Comparison of ENCODE assay signal across 15 cellular contexts in the genomic region with DNA sequence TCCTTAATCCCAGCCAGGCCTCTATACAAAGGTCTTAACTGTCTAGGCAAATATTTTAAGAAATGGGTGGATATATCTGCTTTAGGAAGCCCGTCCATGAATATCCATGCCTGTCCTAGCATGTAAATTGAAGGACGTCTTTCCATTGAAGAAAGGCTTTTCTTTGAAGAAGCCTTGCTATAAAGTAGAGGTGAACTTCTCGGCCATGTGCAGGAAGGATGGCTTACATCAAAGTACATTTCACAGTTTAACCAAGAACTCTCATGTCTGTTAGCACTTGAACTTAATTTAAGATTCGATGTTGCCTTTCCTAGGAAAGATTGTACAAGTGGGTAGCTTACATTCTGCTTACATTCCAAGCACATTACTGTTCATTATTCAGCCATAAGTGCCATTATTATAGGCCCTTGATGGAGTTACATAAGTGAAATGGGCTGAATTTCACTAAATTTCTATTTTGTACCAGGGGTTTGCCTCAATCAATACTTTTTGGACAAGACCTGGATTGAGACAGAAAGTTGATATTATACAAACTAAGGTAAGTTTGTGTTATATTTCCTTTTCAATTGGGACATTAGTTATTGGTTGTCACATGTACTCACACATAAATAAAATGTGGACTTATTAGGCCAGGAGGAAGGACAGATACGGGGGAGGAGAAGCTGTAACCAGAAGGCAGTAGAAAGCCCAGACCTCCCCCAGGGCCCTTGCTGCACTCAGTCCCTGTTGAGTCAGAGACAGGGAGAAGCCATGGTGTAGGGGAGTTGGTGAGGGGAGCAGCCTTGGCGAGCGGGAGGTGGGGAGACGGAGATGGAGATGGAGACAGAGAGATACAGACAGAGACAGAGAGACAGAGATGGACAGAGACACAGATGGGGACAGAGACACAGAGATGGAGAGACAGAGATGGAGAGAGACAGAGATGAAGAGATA.
DNase-seq lines count a peak whose midpoint lies in the region; ATAC-seq and TF ChIP-seq lines count a peak whose summit lies in the region.
"Had no signal": no experiment of that assay in that cellular context is flagged by ENCODE, and none has a peak within 500 bp of the region (broad histone marks: within the 10 kb centered on the region; RNA-seq: fewer than 3 reads in every experiment).

No MANE protein-coding gene starts in this region.

- peak overlapping the region in 1 of 2 donors; percentile 40 for H3K27ac Mint-ChIP-seq in activated naive CD4-positive, alpha-beta T cell treated with anti-CD3 and anti-CD28 coated beads, Interleukin-2, amount 50 U/mL, for 72 hours
- H3K27ac Mint-ChIP-seq: activated CD4-positive, alpha-beta T cell treated with anti-CD3 and anti-CD28 coated beads, Interleukin-2, amount 10 ng/mL, durations not matched to agents 24 days and 14 days had no signal

- H3K4me3 ChIP-seq in body of pancreas (no peak overlapping the region), upper lobe of left lung (no peak overlapping the region)
- H3K4me3 ChIP-seq: esophagus muscularis mucosa, tibial nerve had no signal

- TF ChIP-seq EP300 in upper lobe of left lung (IDR thresholded peaks at IDR 0.05), result peak in 2 of 4 donors; percentile 5 to 38

- no peak for TF ChIP-seq CTCF in body of pancreas (IDR thresholded peaks at IDR 0.05)
- TF ChIP-seq CTCF in upper lobe of left lung (IDR thresholded peaks at IDR 0.05), result no peak

- peaks cover 0 to 3% of the 10 kb centered on the region in 2 donors for H3K27me3 ChIP-seq in body of pancreas
- peaks cover 0 to 4% (median 0%) of the 10 kb centered on the region in 4 donors for H3K27me3 ChIP-seq in upper lobe of left lung

- TF ChIP-seq POLR2A in body of pancreas (IDR thresholded peaks at IDR 0.05) (no peak), upper lobe of left lung (IDR thresholded peaks at IDR 0.05) (no peak)

- H3K9me3 ChIP-seq in body of pancreas, result no peaks in the 10 kb centered on the region
- no peaks in the 10 kb centered on the region for H3K9me3 ChIP-seq in upper lobe of left lung
- H3K9me3 ChIP-seq: esophagus muscularis mucosa had no signal

- H3K36me3 ChIP-seq in body of pancreas (replicated peaks in 1 of 2; ENCODE audit: insufficient read depth in 1 of 2, low read depth in 2 of 2) (no peaks in the 10 kb centered on the region), upper lobe of left lung (no peaks in the 10 kb centered on the region)
- H3K36me3 ChIP-seq: esophagus muscularis mucosa, tibial nerve had no signal

- peak; percentile 5 for DNase-seq in activated naive CD4-positive, alpha-beta T cell treated with anti-CD3 and anti-CD28 coated beads, Interleukin-2, amount 50 U/mL, for 16 hours
- no peak for DNase-seq in activated naive CD4-positive, alpha-beta T cell treated with anti-CD3 and anti-CD28 coated beads, Interleukin-2, amount 50 U/mL, for 72 hours (ENCODE audit: low spot score in 2 of 2)
- peak in 2 of 4 donors; percentile 6 to 9 for DNase-seq in body of pancreas
- peak; percentile 28 for DNase-seq in left kidney (ENCODE audit: low read depth, low spot score)
- peak in 1 of 2 donors; percentile 19 for DNase-seq in upper lobe of left lung
- DNase-seq in ecto neural progenitor cell (ENCODE audit: low spot score), result no peak
- DNase-seq: activated CD4-positive, alpha-beta T cell treated with anti-CD3 and anti-CD28 coated beads, Interleukin-2, amount 10 ng/mL, durations not matched to agents 24 days and 14 days; naive thymus-derived CD8-positive, alpha-beta T cell; NK-92 treated with Interleukin-12 subunit alpha and Interleukin-12 subunit beta, amount 100 ng/mL, for 24 hours; stimulated activated CD4-positive, alpha-beta T cell treated with anti-CD3 and anti-CD28 coated beads, Interleukin-2, amount 100 ng/mL, for 24 hours; T-helper 9 cell had no signal

- H3K27ac ChIP-seq in body of pancreas, result peak overlapping the region in 3 of 4 donors; percentile 46 to 85 (median 58)
- peak overlapping the region; percentile 33 to 55 (median 48) for H3K27ac ChIP-seq in upper lobe of left lung
- H3K27ac ChIP-seq: esophagus muscularis mucosa, tibial nerve had no signal

- H3K9me3 Mint-ChIP-seq in activated naive CD4-positive, alpha-beta T cell treated with anti-CD3 and anti-CD28 coated beads, Interleukin-2, amount 50 U/mL, for 72 hours, result no peaks in the 10 kb centered on the region
- H3K9me3 Mint-ChIP-seq: activated CD4-positive, alpha-beta T cell treated with anti-CD3 and anti-CD28 coated beads, Interleukin-2, amount 10 ng/mL, durations not matched to agents 24 days and 14 days; naive thymus-derived CD8-positive, alpha-beta T cell had no signal

- 92 to 93% methylated on average over 8 of the region's 8 CpGs for WGBS in body of pancreas, 2 donors
- 69 to 85% methylated on average over 8 of the region's 8 CpGs for WGBS in upper lobe of left lung, 2 donors

- intact Hi-C loops in body of pancreas (cut with DNase I), result no loop called here

- no peak for ATAC-seq in activated naive CD4-positive, alpha-beta T cell treated with anti-CD3 and anti-CD28 coated beads, Interleukin-2, amount 50 U/mL, for 72 hours
- ATAC-seq in body of pancreas, result no peak
- ATAC-seq in upper lobe of left lung (ENCODE audit: low FRiP score in 2 of 2), result no peak
- ATAC-seq in HG02678 (IDR thresholded peaks at IDR 0.05; ENCODE audit: unreplicated experiment), result no peak
- no peak for ATAC-seq in HG02938 (IDR thresholded peaks at IDR 0.05; ENCODE audit: unreplicated experiment)
- ATAC-seq: naive thymus-derived CD8-positive, alpha-beta T cell had no signal

- H3K36me3 Mint-ChIP-seq in activated naive CD4-positive, alpha-beta T cell treated with anti-CD3 and anti-CD28 coated beads, Interleukin-2, amount 50 U/mL, for 72 hours, result no peaks in the 10 kb centered on the region
- H3K36me3 Mint-ChIP-seq: naive thymus-derived CD8-positive, alpha-beta T cell had no signal

- H3K4me1 ChIP-seq in body of pancreas, result peaks cover 36% of the 10 kb centered on the region
- peaks cover 3 to 43% (median 20%) of the 10 kb centered on the region in 4 donors for H3K4me1 ChIP-seq in upper lobe of left lung

Comparison
In these comparisons a context has a peak if more than half of its experiments do, and no peak if none do; other contexts are left out.
1. DNase-seq: peak in activated naive CD4-positive, alpha-beta T cell treated with anti-CD3 and anti-CD28 coated beads, Interleukin-2, amount 50 U/mL, for 16 hours (single experiment) and left kidney (single experiment); none in activated naive CD4-positive, alpha-beta T cell treated with anti-CD3 and anti-CD28 coated beads, Interleukin-2, amount 50 U/mL, for 72 hours (0 of 2) and ecto neural progenitor cell (single experiment).